ENCODE assay signal across 17 cellular contexts in genomic region chr10:60283397-60283796, GRCh38.
DNase-seq lines count a peak whose midpoint lies in the region; ATAC-seq and TF ChIP-seq lines count a peak whose summit lies in the region.
"Had no signal": no experiment of that assay in that cellular context is flagged by ENCODE, and none has a peak within 500 bp of the region (broad histone marks: within the 10 kb centered on the region; RNA-seq: fewer than 3 reads in every experiment).

No MANE protein-coding gene starts in this region.

- intact Hi-C loops in Caco-2 (cut with micrococcal nuclease; ENCODE audit: unreplicated experiment): loop anchor here (1.0 to 5.0 kb wide), 3 partner anchors 17 to 46 kb away; no protein-coding TSS in a partner anchor

- H3K4me3 Mint-ChIP-seq in Caco-2 (ENCODE audit: unreplicated experiment): peak overlapping the region; percentile 33
- peak overlapping the region; percentile 1 for H3K4me3 Mint-ChIP-seq in chondrocyte (ENCODE audit: unreplicated experiment)
- H3K4me3 Mint-ChIP-seq in memory B cell: no peak overlapping the region
- H3K4me3 Mint-ChIP-seq: activated naive CD8-positive, alpha-beta T cell treated with anti-CD3 and anti-CD28 coated beads for 36 hours; T-helper 2 cell treated with Interferon-gamma antibody and Interleukin-4, amounts not matched to agents 5 μg/mL and 100 μg/mL, for 36 hours; WTC11 had no signal

- no peak for ATAC-seq in memory B cell (ENCODE audit: low read depth)
- ATAC-seq: WTC11 had no signal

- TF ChIP-seq CTCF in Caco-2 (IDR thresholded peaks at IDR 0.05; ENCODE audit: insufficient read depth in 1 of 2, low read depth in 1 of 2, low read length in 1 of 2, severe bottlenecking in 1 of 2, unreplicated experiment in 1 of 2): no peak
- TF ChIP-seq CTCF in chondrocyte (IDR thresholded peaks at IDR 0.05): no peak

- no peak overlapping the region for H3K4me3 ChIP-seq in Caco-2 (ENCODE audit: low read depth, low read length)
- no peak overlapping the region for H3K4me3 ChIP-seq in effector memory CD4-positive, alpha-beta T cell (ENCODE audit: insufficient read depth, low read depth, low read length, poor library complexity, severe bottlenecking)
- H3K4me3 ChIP-seq: SJSA1 had no signal

- no peaks in the 10 kb centered on the region for H3K36me3 ChIP-seq in Caco-2 (ENCODE audit: control insufficient read depth, insufficient read depth, low read length)
- H3K36me3 ChIP-seq in effector memory CD4-positive, alpha-beta T cell (ENCODE audit: control insufficient read depth, insufficient read depth, low read length): peaks cover 6% of the 10 kb centered on the region
- H3K36me3 ChIP-seq: SJSA1 had no signal

- CTCF ChIA-PET in Caco-2 (lab: Charles Lee): no interaction called here

- no peak overlapping the region for H3K27ac ChIP-seq in effector memory CD4-positive, alpha-beta T cell (ENCODE audit: insufficient read depth, low read length, poor library complexity, severe bottlenecking)
- H3K27ac ChIP-seq: parathyroid adenoma had no signal

- H3K27me3 Mint-ChIP-seq in Caco-2 (ENCODE audit: insufficient read depth, unreplicated experiment): no peaks in the 10 kb centered on the region
- no peaks in the 10 kb centered on the region for H3K27me3 Mint-ChIP-seq in chondrocyte (ENCODE audit: low read depth)
- no peaks in the 10 kb centered on the region for H3K27me3 Mint-ChIP-seq in memory B cell
- H3K27me3 Mint-ChIP-seq: activated naive CD8-positive, alpha-beta T cell treated with anti-CD3 and anti-CD28 coated beads for 36 hours had no signal

- no peaks in the 10 kb centered on the region for H3K9me3 ChIP-seq in Caco-2
- H3K9me3 ChIP-seq in effector memory CD4-positive, alpha-beta T cell (ENCODE audit: control insufficient read depth, low read length): no peaks in the 10 kb centered on the region
- H3K9me3 ChIP-seq: SJSA1 had no signal

- DNase-seq in Caco-2 (no peak), HCEC 1CT (peak; percentile 51), chondrocyte (ENCODE audit: low spot score) (no peak), memory B cell (ENCODE audit: low spot score in 2 of 2) (no peak), LoVo (ENCODE audit: low spot score) (no peak), NCI-H345 treated with DMSO at 0.1 percent for 48 hours (lab: John Stamatoyannopoulos, UW; ENCODE audit: unreplicated experiment) (no peak)
- DNase-seq in effector memory CD4-positive, alpha-beta T cell: no peak
- no peak for DNase-seq in activated effector memory CD4-positive, alpha-beta T cell treated with anti-CD3 and anti-CD28 coated beads, Interleukin-2, amount 50 U/mL, for 16 hours
- DNase-seq: activated naive CD8-positive, alpha-beta T cell treated with anti-CD3 and anti-CD28 coated beads for 36 hours; caudate nucleus; effector CD8-positive, alpha-beta T cell; NCI-H748 treated with DMSO at 0.1 percent for 48 hours; stimulated activated CD4-positive, alpha-beta T cell treated with anti-CD3 and anti-CD28 coated beads, Interleukin-4, amount 100 ng/mL, for 4 hours had no signal

- H3K4me1 Mint-ChIP-seq in Caco-2 (ENCODE audit: low read depth, unreplicated experiment) (peaks cover 35% of the 10 kb centered on the region), chondrocyte (ENCODE audit: low read depth) (peaks cover 76% of the 10 kb centered on the region), memory B cell (peaks cover 30% of the 10 kb centered on the region)
- H3K4me1 Mint-ChIP-seq: activated naive CD8-positive, alpha-beta T cell treated with anti-CD3 and anti-CD28 coated beads for 36 hours had no signal

- no TSS peak for BruUV-seq in Caco-2 (replicated peaks; lab: Mats Ljungman, UMichigan)

- H3K27ac Mint-ChIP-seq in Caco-2 (ENCODE audit: unreplicated experiment): peak overlapping the region; percentile 68
- peak overlapping the region; percentile 95 for H3K27ac Mint-ChIP-seq in chondrocyte (ENCODE audit: unreplicated experiment)
- H3K27ac Mint-ChIP-seq in memory B cell: peak overlapping the region; percentile 56
- H3K27ac Mint-ChIP-seq: activated naive CD8-positive, alpha-beta T cell treated with anti-CD3 and anti-CD28 coated beads for 36 hours; T-helper 2 cell treated with Interferon-gamma antibody and Interleukin-4, amounts not matched to agents 5 μg/mL and 100 μg/mL, for 36 hours had no signal

- H3K4me1 ChIP-seq in Caco-2: peaks cover 42% of the 10 kb centered on the region
- no peaks in the 10 kb centered on the region for H3K4me1 ChIP-seq in effector memory CD4-positive, alpha-beta T cell (ENCODE audit: control insufficient read depth, insufficient read depth, low read length, poor library complexity, severe bottlenecking)

- POLR2A ChIA-PET in Caco-2 (lab: Charles Lee): no interaction called here

- H3K36me3 Mint-ChIP-seq in Caco-2 (ENCODE audit: insufficient read depth, unreplicated experiment): no peaks in the 10 kb centered on the region
- H3K36me3 Mint-ChIP-seq in chondrocyte (ENCODE audit: low read depth): no peaks in the 10 kb centered on the region
- no peaks in the 10 kb centered on the region for H3K36me3 Mint-ChIP-seq in memory B cell
- H3K36me3 Mint-ChIP-seq: activated naive CD8-positive, alpha-beta T cell treated with anti-CD3 and anti-CD28 coated beads for 36 hours; WTC11 had no signal

- no peaks in the 10 kb centered on the region for H3K9me3 Mint-ChIP-seq in Caco-2 (ENCODE audit: unreplicated experiment)
- H3K9me3 Mint-ChIP-seq in chondrocyte (ENCODE audit: low read depth): no peaks in the 10 kb centered on the region
- peaks cover 3% of the 10 kb centered on the region for H3K9me3 Mint-ChIP-seq in memory B cell
- H3K9me3 Mint-ChIP-seq: activated naive CD8-positive, alpha-beta T cell treated with anti-CD3 and anti-CD28 coated beads for 36 hours; T-helper 2 cell treated with Interferon-gamma antibody and Interleukin-4, amounts not matched to agents 5 μg/mL and 100 μg/mL, for 36 hours; WTC11 had no signal

- H3K27me3 ChIP-seq in Caco-2 (replicated peaks; ENCODE audit: control insufficient read depth, insufficient read depth, low read length): no peaks in the 10 kb centered on the region
- no peaks in the 10 kb centered on the region for H3K27me3 ChIP-seq in effector memory CD4-positive, alpha-beta T cell (replicated peaks; ENCODE audit: control insufficient read depth, insufficient read depth, low read length, poor library complexity, severe bottlenecking)
- H3K27me3 ChIP-seq: SJSA1 had no signal
